8 cellular contexts compared by ENCODE assay signal in the genomic region with DNA sequence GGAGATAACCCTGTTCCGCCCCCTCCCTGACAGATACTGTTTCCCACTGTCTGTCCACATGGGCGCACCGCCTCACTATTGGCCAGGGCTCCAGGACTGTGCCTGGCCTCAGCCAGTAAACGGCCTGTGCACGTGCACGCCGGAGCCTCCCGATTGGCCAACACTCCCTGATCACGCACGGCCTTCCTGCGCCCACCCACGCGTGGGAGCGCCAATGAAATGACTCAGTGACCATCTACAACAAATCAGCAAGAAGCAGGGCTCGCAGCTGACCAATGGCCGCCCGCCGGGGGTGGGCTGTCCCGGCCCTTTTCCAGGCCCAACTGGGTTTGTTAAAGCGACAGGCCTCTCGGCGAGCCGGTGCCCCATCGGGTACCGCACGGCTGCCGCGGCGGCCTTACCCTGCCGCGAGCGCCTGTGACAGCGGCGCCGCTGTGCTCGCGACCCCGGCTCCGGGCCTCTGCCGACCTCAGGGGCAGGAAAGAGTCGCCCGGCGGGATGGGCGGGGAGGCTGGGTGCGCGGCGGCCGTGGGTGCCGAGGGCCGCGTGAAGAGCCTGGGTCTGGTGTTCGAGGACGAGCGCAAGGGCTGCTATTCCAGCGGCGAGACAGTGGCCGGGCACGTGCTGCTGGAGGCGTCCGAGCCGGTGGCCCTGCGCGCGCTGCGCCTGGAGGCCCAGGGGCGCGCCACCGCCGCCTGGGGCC. TPM values are rescaled to one million over a fixed set of nuclear protein-coding genes. Genes with fewer than 3 reads are reported as not detected.
DNase-seq lines count a peak whose midpoint lies in the region; ATAC-seq, FAIRE-seq and TF ChIP-seq lines count a peak whose summit lies in the region.

A gene with protein sequence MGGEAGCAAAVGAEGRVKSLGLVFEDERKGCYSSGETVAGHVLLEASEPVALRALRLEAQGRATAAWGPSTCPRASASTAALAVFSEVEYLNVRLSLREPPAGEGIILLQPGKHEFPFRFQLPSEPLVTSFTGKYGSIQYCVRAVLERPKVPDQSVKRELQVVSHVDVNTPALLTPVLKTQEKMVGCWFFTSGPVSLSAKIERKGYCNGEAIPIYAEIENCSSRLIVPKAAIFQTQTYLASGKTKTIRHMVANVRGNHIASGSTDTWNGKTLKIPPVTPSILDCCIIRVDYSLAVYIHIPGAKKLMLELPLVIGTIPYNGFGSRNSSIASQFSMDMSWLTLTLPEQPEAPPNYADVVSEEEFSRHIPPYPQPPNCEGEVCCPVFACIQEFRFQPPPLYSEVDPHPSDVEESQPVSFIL (plus strand): TSS at position 340 of the 703 bp plus-strand sequence. CDS start 159 bp downstream, at position 499.

- peak within 1 kb of the TSS; percentile 61 for H3K4me3 ChIP-seq in GM08714 (ENCODE audit: low read length)
- no peak within 1 kb of the TSS for H3K4me3 ChIP-seq in GM12878
- peak within 1 kb of the TSS; percentile 91 for H3K4me3 ChIP-seq in rectal smooth muscle tissue (ENCODE audit: low read length)

- CTCF ChIA-PET in GM12878 (lab: Yijun Ruan, JAX), result no interaction called here

- no peak for TF ChIP-seq CTCF in GM12878 (IDR thresholded peaks at IDR 0.05 in 2 of 3, conservative IDR thresholded peaks at IDR 0.05 in 1 of 3; ENCODE audit: control insufficient read depth in 2 of 3, extremely low read depth in 1 of 3, insufficient read depth in 1 of 3, low read depth in 3 of 3, low read length in 3 of 3)

- no peak within 1 kb of the TSS for H2AFZ ChIP-seq in GM12878 (ENCODE audit: control insufficient read depth, low read depth, low read length)

- POLR2A ChIA-PET in GM12878 (lab: Charles Lee), result no interaction called here

- no peak for TF ChIP-seq POLR2A in GM12878 (IDR thresholded peaks at IDR 0.05; ENCODE audit: low read depth, low read length)

- no peak within 1 kb of the TSS for H3K27ac ChIP-seq in GM12878 (ENCODE audit: control insufficient read depth, insufficient read depth)
- H3K27ac ChIP-seq in rectal smooth muscle tissue (ENCODE audit: low read depth, low read length), result peak within 1 kb of the TSS; percentile 97

- in situ Hi-C loops in GM12878 (cut with MboI), result no loop called here

- FAIRE-seq in TTC549 (lab: Jason Lieb, UNC) (peak; percentile 96), GM12878 (lab: Jason Lieb, UNC) (no peak), urothelium cell line (lab: Jason Lieb, UNC) (peak; percentile 99)

- H3K4me2 ChIP-seq in GM12878 (ENCODE audit: control insufficient read depth, insufficient read depth), result no peak within 1 kb of the TSS

- no peak for TF ChIP-seq EP300 in GM12878 (IDR thresholded peaks at IDR 0.05; ENCODE audit: borderline replicate concordance in 1 of 2, control insufficient read depth in 1 of 2, low read depth in 2 of 2, low read length in 2 of 2)

- H3K36me3 ChIP-seq in GM12878 (ENCODE audit: control insufficient read depth in 2 of 2, insufficient read depth in 2 of 2, low read length in 1 of 2) (no peaks in the 10 kb centered on the region), rectal smooth muscle tissue (ENCODE audit: control insufficient read depth, insufficient read depth, low read length) (no peaks in the 10 kb centered on the region)

- no peak for TF ChIP-seq RAD21 in GM12878 (IDR thresholded peaks at IDR 0.05; ENCODE audit: insufficient read depth, low read depth, low read length)

- 35% methylated on average over 57 of the region's 69 CpGs for WGBS in GM12878 (ENCODE audit: insufficient coverage, insufficient replicate concordance, low lambda C conversion rate, missing lambda C conversion rate)

- H3K79me2 ChIP-seq in GM12878 (ENCODE audit: control insufficient read depth, insufficient read depth, low read length), result no peaks in the 10 kb centered on the region

- intact Hi-C loops in GM12878 (cut with micrococcal nuclease; ENCODE audit: unreplicated experiment), result no loop called here

- H3K4me1 ChIP-seq in GM12878 (ENCODE audit: control insufficient read depth, insufficient read depth, low read length) (no peaks in the 10 kb centered on the region), rectal smooth muscle tissue (ENCODE audit: control insufficient read depth, insufficient read depth, low read length) (peaks cover 8% of the 10 kb centered on the region)

- no peaks in the 10 kb centered on the region; the same call in 1 of the 3 replicates for H3K9me3 ChIP-seq in GM12878 (replicated peaks; ENCODE audit: control insufficient read depth, insufficient read depth, low read length)

- H3K27me3 ChIP-seq in GM12878 (replicated peaks in 1 of 2; ENCODE audit: control insufficient read depth in 2 of 2, insufficient read depth in 2 of 2, low read length in 1 of 2) (no peaks in the 10 kb centered on the region), rectal smooth muscle tissue (ENCODE audit: control insufficient read depth, insufficient read depth, low read length) (no peaks in the 10 kb centered on the region)

- peak; percentile 97 for DNase-seq in NCI-H187 treated with DMSO at 0.1 percent for 48 hours (lab: John Stamatoyannopoulos, UW)
- DNase-seq in GM12878 (ENCODE audit: low read depth, low spot score), result no peak
- peak; percentile 99 to 100 for DNase-seq in hippocampal formation (lab: John Stamatoyannopoulos, UW)
- peak; percentile 96 for DNase-seq in urothelium cell line (ENCODE audit: low spot score)

- SMC1A ChIA-PET in GM12878 (lab: Charles Lee; ENCODE audit: uncharacterized antibody, unreplicated experiment), result no interaction called here

- no peaks in the 10 kb centered on the region for H4K20me1 ChIP-seq in GM12878 (ENCODE audit: control insufficient read depth, insufficient read depth)

- no peak within 1 kb of the TSS for H3K9ac ChIP-seq in GM12878 (ENCODE audit: control insufficient read depth, insufficient read depth, low read length)
- peak within 1 kb of the TSS; percentile 80 for H3K9ac ChIP-seq in rectal smooth muscle tissue (ENCODE audit: low read length)

- ATAC-seq in HG02884 (IDR thresholded peaks at IDR 0.05; ENCODE audit: unreplicated experiment) (peak; percentile 70), GM12878 (peak; percentile 48)

- RAD21 ChIA-PET in GM12878 (lab: Charles Lee; ENCODE audit: unreplicated experiment), result no interaction called here

- no TSS peak for BruUV-seq in GM12878 (replicated peaks; lab: Mats Ljungman, UMichigan)

TF ChIP-seq in GM12878, 131 proteins besides CTCF, POLR2A, EP300 and RAD21 (continues in another document):
- TF ChIP-seq, protein P1, sequence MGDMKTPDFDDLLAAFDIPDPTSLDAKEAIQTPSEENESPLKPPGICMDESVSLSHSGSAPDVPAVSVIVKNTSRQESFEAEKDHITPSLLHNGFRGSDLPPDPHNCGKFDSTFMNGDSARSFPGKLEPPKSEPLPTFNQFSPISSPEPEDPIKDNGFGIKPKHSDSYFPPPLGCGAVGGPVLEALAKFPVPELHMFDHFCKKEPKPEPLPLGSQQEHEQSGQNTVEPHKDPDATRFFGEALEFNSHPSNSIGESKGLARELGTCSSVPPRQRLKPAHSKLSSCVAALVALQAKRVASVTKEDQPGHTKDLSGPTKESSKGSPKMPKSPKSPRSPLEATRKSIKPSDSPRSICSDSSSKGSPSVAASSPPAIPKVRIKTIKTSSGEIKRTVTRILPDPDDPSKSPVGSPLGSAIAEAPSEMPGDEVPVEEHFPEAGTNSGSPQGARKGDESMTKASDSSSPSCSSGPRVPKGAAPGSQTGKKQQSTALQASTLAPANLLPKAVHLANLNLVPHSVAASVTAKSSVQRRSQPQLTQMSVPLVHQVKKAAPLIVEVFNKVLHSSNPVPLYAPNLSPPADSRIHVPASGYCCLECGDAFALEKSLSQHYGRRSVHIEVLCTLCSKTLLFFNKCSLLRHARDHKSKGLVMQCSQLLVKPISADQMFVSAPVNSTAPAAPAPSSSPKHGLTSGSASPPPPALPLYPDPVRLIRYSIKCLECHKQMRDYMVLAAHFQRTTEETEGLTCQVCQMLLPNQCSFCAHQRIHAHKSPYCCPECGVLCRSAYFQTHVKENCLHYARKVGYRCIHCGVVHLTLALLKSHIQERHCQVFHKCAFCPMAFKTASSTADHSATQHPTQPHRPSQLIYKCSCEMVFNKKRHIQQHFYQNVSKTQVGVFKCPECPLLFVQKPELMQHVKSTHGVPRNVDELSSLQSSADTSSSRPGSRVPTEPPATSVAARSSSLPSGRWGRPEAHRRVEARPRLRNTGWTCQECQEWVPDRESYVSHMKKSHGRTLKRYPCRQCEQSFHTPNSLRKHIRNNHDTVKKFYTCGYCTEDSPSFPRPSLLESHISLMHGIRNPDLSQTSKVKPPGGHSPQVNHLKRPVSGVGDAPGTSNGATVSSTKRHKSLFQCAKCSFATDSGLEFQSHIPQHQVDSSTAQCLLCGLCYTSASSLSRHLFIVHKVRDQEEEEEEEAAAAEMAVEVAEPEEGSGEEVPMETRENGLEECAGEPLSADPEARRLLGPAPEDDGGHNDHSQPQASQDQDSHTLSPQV (IDR thresholded peaks at IDR 0.05), result 0 out of 2 replicates have a peak, but pooled peaks have one; percentile 30
- TF ChIP-seq BHLHE40 (IDR thresholded peaks at IDR 0.05; ENCODE audit: borderline replicate concordance in 1 of 2, low read depth in 2 of 2, low read length in 1 of 2) (peak; percentile 61 to 84; a peak in 3 of 4 replicates), FOS (IDR thresholded peaks at IDR 0.05; ENCODE audit: borderline replicate concordance, extremely low read depth, insufficient read length) (peak; percentile 18)

RNA-seq across cellular contexts. Expression of the gene that starts here (rescaled TPM):
- not detected in 2 replicates for total RNA-seq in GM12878 (2013; cell fraction: nucleolus; rRNA removed)
- total RNA-seq in GM12878 (2014; rRNA removed) (0.05 and 0.06 TPM in 2 replicates), GM12878 (2014; rRNA removed; fragmentation: Illumina TruSeq; extraction: Trizol) (0.09 TPM in 2 replicates), GM12878 (2021) (0.10 and 0.11 TPM in 2 replicates)
- not detected for polyA plus RNA-seq in GM12878 (2011; ENCODE audit: low read depth)
- polyA plus RNA-seq in GM12878 (2011; rRNA removed) (0.54 and 0.92 TPM in 2 replicates), GM12878 (2014; fragmentation: Illumina TruSeq; extraction: Trizol) (0.07 TPM in 1 of 2 replicates, not detected in the other), GM12878 (2014; fragmentation: Nextera tagmentation; extraction: Ambion mirVana) (under 1 TPM; 0.05 to 0.07 TPM), GM12878 (2014; rRNA removed) (0.08 TPM in 1 of 2 replicates, not detected in the other), GM12878 (2016; fragmentation: Nextera tagmentation; extraction: Ambion mirVana) (under 1 TPM; 0.03 to 0.07 TPM)
- 0.20 and 0.28 TPM in 2 replicates for polyA plus RNA-seq in GM12878 (2011; cell fraction: cytosol; rRNA removed)
- 0.51 and 0.81 TPM in 2 replicates for polyA plus RNA-seq in GM12878 (2011; cell fraction: nucleus; rRNA removed)
- 0.05 TPM in 1 of 2 replicates, not detected in the other for polyA plus RNA-seq in GM12878 (2012)
- 0.15 and 0.21 TPM in 2 replicates for polyA minus RNA-seq in GM12878 (2011; rRNA and poly(A)+ RNA removed)
- not detected in 2 replicates for polyA minus RNA-seq in GM12878 (2011; cell fraction: cytosol; rRNA and poly(A)+ RNA removed)
- polyA minus RNA-seq in GM12878 (2011; cell fraction: nucleus; rRNA and poly(A)+ RNA removed), result 0.29 and 0.36 TPM in 2 replicates

Comparison
In these comparisons a context has a peak if more than half of its experiments do, and no peak if none do; other contexts are left out.
1. Peak in ATAC-seq in GM12878; RNA of the gene not detected or under 1 TPM.